ENCODE assay signal across 20 cellular contexts in the genomic region with DNA sequence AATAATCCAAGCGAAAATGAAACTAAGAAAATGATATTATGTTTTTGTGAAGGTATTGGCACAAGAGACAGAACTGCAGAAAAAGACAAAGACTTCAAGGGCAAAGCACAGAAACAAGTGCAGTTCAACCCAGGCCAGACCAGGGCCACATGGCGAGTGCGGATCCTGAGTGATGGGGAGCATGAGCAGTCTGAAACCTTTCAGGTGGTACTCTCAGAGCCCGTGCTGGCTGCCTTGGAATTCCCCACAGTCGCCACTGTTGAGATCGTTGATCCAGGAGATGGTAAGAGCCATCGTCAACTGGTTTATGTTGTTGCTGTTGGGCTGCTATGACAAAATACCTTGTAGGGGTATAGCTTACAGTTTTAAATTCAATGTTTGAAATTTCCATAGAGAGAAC.
"Had no signal": no experiment of that assay in that cellular context is flagged by ENCODE, and none has a peak within 500 bp of the region (broad histone marks: within the 10 kb centered on the region; RNA-seq: fewer than 3 reads in every experiment).

No MANE protein-coding gene starts in this region.

- H3K9me3 Mint-ChIP-seq: nephron progenitor cell; stimulated activated naive B cell treated with anti-CD40 and anti-IgM and Interleukin-4, amounts not matched to agents 10 μg/mL and 1 μg/mL and 100 μg/mL, for 72 hours had no signal

- H3K4me1 ChIP-seq: colonic mucosa, transverse colon had no signal

- H3K9me3 ChIP-seq: colonic mucosa, heart right ventricle, neutrophil, sigmoid colon, stomach, thoracic aorta, transverse colon had no signal

- DNase-seq: colonic mucosa; dermis blood vessel endothelial cell; heart right ventricle; hypothalamus; kidney glomerular epithelial cell; mammary epithelial cell; naive thymus-derived CD4-positive, alpha-beta T cell; nephron progenitor cell; sigmoid colon; stimulated activated CD4-positive, alpha-beta T cell treated with anti-CD3 and anti-CD28 coated beads, Interleukin-2, amount 100 ng/mL, for 24 hours; stimulated activated CD4-positive, alpha-beta T cell treated with anti-CD3 and anti-CD28 coated beads, Interleukin-4, amount 100 ng/mL, for 4 hours; stimulated activated naive B cell treated with anti-CD40 and anti-IgM and Interleukin-4, amounts not matched to agents 10 μg/mL and 1 μg/mL and 100 μg/mL, for 72 hours; stomach; substantia nigra; transverse colon had no signal

- H3K36me3 ChIP-seq: colonic mucosa, heart right ventricle, neutrophil, sigmoid colon, stomach, thoracic aorta, transverse colon had no signal

- FAIRE-seq: endothelial cell of umbilical vein, islet of Langerhans had no signal

- H3K36me3 Mint-ChIP-seq: stimulated activated naive B cell treated with anti-CD40 and anti-IgM and Interleukin-4, amounts not matched to agents 10 μg/mL and 1 μg/mL and 100 μg/mL, for 72 hours had no signal

- H3K4me3 Mint-ChIP-seq: naive thymus-derived CD4-positive, alpha-beta T cell; nephron progenitor cell; stimulated activated naive B cell treated with anti-CD40 and anti-IgM and Interleukin-4, amounts not matched to agents 10 μg/mL and 1 μg/mL and 100 μg/mL, for 72 hours had no signal

- ATAC-seq: heart right ventricle; naive thymus-derived CD4-positive, alpha-beta T cell; stimulated activated naive B cell treated with anti-CD40 and anti-IgM and Interleukin-4, amounts not matched to agents 10 μg/mL and 1 μg/mL and 100 μg/mL, for 72 hours had no signal

- H3K4me1 Mint-ChIP-seq: naive thymus-derived CD4-positive, alpha-beta T cell; stimulated activated naive B cell treated with anti-CD40 and anti-IgM and Interleukin-4, amounts not matched to agents 10 μg/mL and 1 μg/mL and 100 μg/mL, for 72 hours had no signal

- H3K4me3 ChIP-seq: colonic mucosa, heart right ventricle, sigmoid colon, skin epidermis, stomach, thoracic aorta, transverse colon had no signal

- H3K27ac ChIP-seq: colonic mucosa, heart right ventricle, neutrophil, sigmoid colon, skin epidermis, stomach, thoracic aorta, transverse colon had no signal

- H3K27me3 ChIP-seq: colonic mucosa, neutrophil, sigmoid colon, stomach, transverse colon had no signal

- H3K27ac Mint-ChIP-seq: naive thymus-derived CD4-positive, alpha-beta T cell; nephron progenitor cell; stimulated activated naive B cell treated with anti-CD40 and anti-IgM and Interleukin-4, amounts not matched to agents 10 μg/mL and 1 μg/mL and 100 μg/mL, for 72 hours had no signal
